ENCODE assay signal across 1 cellular context in the genomic region with DNA sequence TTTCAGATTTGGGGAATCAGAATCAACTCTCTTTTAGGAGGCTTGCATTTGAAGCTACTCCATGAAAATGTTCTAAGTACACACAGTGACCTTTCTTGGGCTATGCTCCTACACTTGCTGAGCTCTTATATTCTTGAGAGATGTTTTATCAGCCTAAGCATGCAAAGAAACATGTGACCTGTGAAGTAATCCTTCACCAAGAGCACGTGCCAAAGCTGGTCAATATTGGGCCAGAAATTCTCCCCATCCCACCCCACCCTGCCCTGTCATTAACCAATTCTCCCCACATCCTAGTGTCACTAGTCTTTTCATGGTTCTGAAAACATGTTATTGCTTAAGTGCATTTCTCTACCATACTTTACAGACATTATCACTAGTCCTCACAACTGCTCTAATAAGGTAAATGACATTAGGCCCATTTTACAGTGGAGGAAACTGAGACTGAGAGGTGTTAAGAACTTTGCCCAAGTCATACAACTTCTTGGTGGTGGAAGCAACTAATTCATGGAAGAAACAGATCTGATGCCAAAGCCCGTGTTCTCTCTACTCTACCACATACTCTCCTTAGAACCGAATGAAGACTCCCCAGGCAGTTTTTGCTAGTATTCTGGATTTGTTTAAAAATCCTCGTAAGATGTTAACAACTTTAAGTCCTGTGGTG.
TF ChIP-seq lines count a peak whose summit lies in the region.

No MANE protein-coding gene starts in this region.

TF ChIP-seq in HepG2, 621 proteins besides CTCF, POLR2A, EP300 and RAD21:
- TF ChIP-seq ZNF792 (CRISPR knock-in tag; IDR thresholded peaks at IDR 0.05) (no peak), ZNF629 (CRISPR knock-in tag; conservative IDR thresholded peaks at IDR 0.05) (peak; percentile 59)
TF ChIP-seq in HepG2: peak in this region for 1.
